8 cellular contexts compared by ENCODE assay signal in the genomic region with DNA sequence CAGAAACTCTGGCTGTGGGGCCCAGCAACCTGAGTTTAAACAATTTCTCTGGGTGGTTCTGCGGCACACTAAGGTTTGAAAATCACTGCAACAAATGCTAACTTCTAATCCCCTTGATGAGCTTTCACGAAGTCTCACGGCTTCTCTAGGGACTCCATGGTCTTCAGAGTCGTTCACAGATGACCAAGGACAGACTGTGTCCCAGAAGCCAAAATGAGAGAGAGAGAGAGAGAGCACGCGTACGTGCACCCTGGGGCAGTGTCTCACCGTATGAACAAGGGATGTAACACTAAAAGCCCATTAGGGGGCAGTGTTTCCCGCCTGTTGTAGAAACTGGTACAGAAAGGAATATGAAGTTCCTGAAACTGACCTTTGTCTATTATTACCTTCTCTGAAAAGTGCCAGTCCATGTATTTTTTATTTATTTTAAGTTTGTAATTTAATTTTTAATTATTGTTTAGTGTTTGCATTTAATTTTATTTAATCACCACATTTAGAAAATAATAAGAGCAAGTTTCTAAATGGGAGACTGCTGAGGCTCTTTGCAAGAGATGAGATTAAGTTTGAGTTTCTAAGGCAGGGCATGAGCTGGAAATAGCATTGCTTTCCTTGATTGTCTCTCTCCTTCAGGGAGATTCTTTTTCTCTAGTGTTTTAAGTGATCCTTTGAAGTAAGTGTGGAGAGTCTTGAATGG. TPM values are rescaled to one million over a fixed set of nuclear protein-coding genes. Genes with fewer than 3 reads are reported as not detected.
DNase-seq lines count a peak whose midpoint lies in the region; ATAC-seq and TF ChIP-seq lines count a peak whose summit lies in the region.

No MANE protein-coding gene starts in this region.

- DNase-seq in GM10266 (ENCODE audit: extremely low spot score): peak; percentile 76
- peak; percentile 96 for DNase-seq in NCI-H1694 treated with DMSO at 0.1 percent for 48 hours (lab: John Stamatoyannopoulos, UW)
- peak; percentile 50 for DNase-seq in T-helper 2 cell treated with Interferon-gamma antibody and Interleukin-4, amounts not matched to agents 5 μg/mL and 100 μg/mL, for 36 hours (ENCODE audit: low spot score)
- DNase-seq in astrocyte of the hippocampus (ENCODE audit: low read depth, low spot score): peak; percentile 84
- peak; percentile 46 to 80 for DNase-seq in hippocampal formation (lab: John Stamatoyannopoulos, UW)
- no peak for DNase-seq in spleen

- peak overlapping the region; percentile 85 for H3K4me3 Mint-ChIP-seq in T-helper 2 cell treated with Interferon-gamma antibody and Interleukin-4, amounts not matched to agents 5 μg/mL and 100 μg/mL, for 36 hours

- H3K27ac Mint-ChIP-seq in T-helper 2 cell treated with Interferon-gamma antibody and Interleukin-4, amounts not matched to agents 5 μg/mL and 100 μg/mL, for 36 hours: peak overlapping the region; percentile 87

- peak overlapping the region in 1 of 8 donors; percentile 77 for H3K4me3 ChIP-seq in spleen

- TF ChIP-seq CTCF in GM10266 (IDR thresholded peaks at IDR 0.05; ENCODE audit: control insufficient read depth, insufficient read depth, low read depth, missing control alignments) (peak; percentile 67), spleen (IDR thresholded peaks at IDR 0.05 in 8 of 11, conservative IDR thresholded peaks at IDR 0.05 in 3 of 11) (peak; percentile 67 to 93 (median 83))

- ATAC-seq in HG02571 (IDR thresholded peaks at IDR 0.05; ENCODE audit: unreplicated experiment): peak; percentile 55
- no peak for ATAC-seq in HG03565 (IDR thresholded peaks at IDR 0.05; ENCODE audit: unreplicated experiment)

- H3K36me3 ChIP-seq in spleen: no peaks in the 10 kb centered on the region

- H3K36me3 Mint-ChIP-seq in T-helper 2 cell treated with Interferon-gamma antibody and Interleukin-4, amounts not matched to agents 5 μg/mL and 100 μg/mL, for 36 hours (ENCODE audit: low read depth): peaks cover 2% of the 10 kb centered on the region

- H3K27ac ChIP-seq in spleen: peak overlapping the region in 3 of 8 donors; percentile 90 to 91 (median 91)

- no peaks in the 10 kb centered on the region for H3K27me3 Mint-ChIP-seq in T-helper 2 cell treated with Interferon-gamma antibody and Interleukin-4, amounts not matched to agents 5 μg/mL and 100 μg/mL, for 36 hours (ENCODE audit: low read depth)

- H3K4me1 Mint-ChIP-seq in T-helper 2 cell treated with Interferon-gamma antibody and Interleukin-4, amounts not matched to agents 5 μg/mL and 100 μg/mL, for 36 hours (ENCODE audit: low read depth): peaks cover 36% of the 10 kb centered on the region

- intact Hi-C loops in spleen (cut with DNase I; ENCODE audit: low total_unique reads): no loop called here

- H3K9me3 ChIP-seq in spleen: no peaks in the 10 kb centered on the region

- 15 to 20% (median 18%) methylated on average over 9 of the region's 9 CpGs for WGBS in spleen, 5 donors

- peaks cover 17 to 39% (median 28%) of the 10 kb centered on the region in 6 donors for H3K4me1 ChIP-seq in spleen

- H3K27me3 ChIP-seq in spleen (replicated peaks in 1 of 7): no peaks in the 10 kb centered on the region

- TF ChIP-seq POLR2A in spleen (IDR thresholded peaks at IDR 0.05): no peak

- H3K9me3 Mint-ChIP-seq in T-helper 2 cell treated with Interferon-gamma antibody and Interleukin-4, amounts not matched to agents 5 μg/mL and 100 μg/mL, for 36 hours: no peaks in the 10 kb centered on the region

RNA-seq across cellular contexts. Expression of gene APOLD1, which starts 3.4 kb away (rescaled TPM):
- total RNA-seq in spleen: 10 to 100 TPM in 6 of 7 donors, 1 to 10 TPM in 1; 6.1 to 79.5 (median 16.0) TPM
- 1 to 10 TPM; 1.3 to 4.5 (median 2.5) TPM for polyA plus RNA-seq in spleen

RNA-seq across cellular contexts. Expression of gene DDX47, which starts 24.3 kb away (rescaled TPM):
- total RNA-seq in spleen: 10 to 100 TPM; 37.2 to 58.1 (median 45.2) TPM
- polyA plus RNA-seq in spleen: 10 to 100 TPM; 34.0 to 39.3 (median 35.3) TPM
